Comparison of ENCODE assay signal across 1 cellular context in genomic region chr17:48562934-48563333, GRCh38.
TF ChIP-seq lines count a peak whose summit lies in the region.

No MANE protein-coding gene starts in this region.

TF ChIP-seq in IMR-90, 13 proteins besides CTCF, POLR2A, EP300 and RAD21:
- no peak for TF ChIP-seq SMC3 (IDR thresholded peaks at IDR 0.05; ENCODE audit: low read depth, low read length)
- TF ChIP-seq CEBPB (IDR thresholded peaks at IDR 0.05; ENCODE audit: low read depth, low read length) = no peak
- no peak for TF ChIP-seq FOS (IDR thresholded peaks at IDR 0.05; ENCODE audit: low read depth, low read length)
- no peak for TF ChIP-seq MXI1 (IDR thresholded peaks at IDR 0.05; ENCODE audit: borderline replicate concordance, low read depth, low read length)
- TF ChIP-seq MAZ (IDR thresholded peaks at IDR 0.05; ENCODE audit: borderline replicate concordance, low read depth, low read length) = no peak
TF ChIP-seq in IMR-90: peak in this region for 0.
